In the genomic region with DNA sequence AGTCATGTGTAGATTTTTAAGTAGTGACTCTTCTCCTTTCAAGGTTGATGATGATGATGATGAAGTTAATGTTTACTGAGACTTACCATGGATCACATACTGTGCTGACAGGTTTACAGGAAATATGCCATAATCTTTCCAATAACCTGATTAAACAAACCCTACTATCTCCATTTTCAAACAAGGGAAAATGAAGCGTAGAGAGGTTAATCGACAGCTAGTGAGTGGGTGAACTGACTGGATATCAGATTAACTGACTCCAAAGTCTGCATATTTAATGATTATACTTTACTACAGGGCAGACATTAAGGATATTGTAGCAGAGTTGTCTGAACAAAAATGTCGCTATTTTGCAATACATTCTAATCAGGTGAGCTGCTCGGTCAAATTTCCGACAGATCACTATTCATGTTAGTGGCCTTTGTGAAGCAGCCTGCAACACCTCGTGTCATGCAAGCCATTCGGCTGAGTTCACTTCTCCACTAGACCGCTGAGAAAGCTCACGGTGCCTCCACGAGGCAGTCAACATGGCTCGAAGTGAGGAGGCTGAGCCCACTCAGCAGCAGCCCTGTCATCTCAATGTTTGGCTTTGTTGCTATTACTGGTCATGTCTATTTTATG, we compare ENCODE assay signal across 15 cellular contexts.
A peak's percentile ranks its signal among the peaks of the same experiment; 100 is the strongest.
DNase-seq lines count a peak whose midpoint lies in the region; ATAC-seq, FAIRE-seq and TF ChIP-seq lines count a peak whose summit lies in the region.
"Had no signal": no experiment of that assay in that cellular context is flagged by ENCODE, and none has a peak within 500 bp of the region (broad histone marks: within the 10 kb centered on the region; RNA-seq: fewer than 3 reads in every experiment).

No MANE protein-coding gene starts in this region.

- H2BK5ac ChIP-seq in mesenchymal stem cell (ENCODE audit: low read depth, low read length, poor library complexity, severe bottlenecking) = peak overlapping the region; percentile 60

- peak overlapping the region; percentile 66 to 72 for H3K27ac Mint-ChIP-seq in activated naive CD4-positive, alpha-beta T cell treated with anti-CD3 and anti-CD28 coated beads, Interleukin-2, amount 50 U/mL, for 72 hours
- H3K27ac Mint-ChIP-seq: HFFc6 had no signal

- WGBS in mesenchymal stem cell = 89% methylated on average over 9 of the region's 11 CpGs

- H3K79me1 ChIP-seq in mesenchymal stem cell (replicated peaks; ENCODE audit: low read length, poor library complexity, severe bottlenecking) = peaks cover 3% of the 10 kb centered on the region

- H3K36me3 Mint-ChIP-seq in activated naive CD4-positive, alpha-beta T cell treated with anti-CD3 and anti-CD28 coated beads, Interleukin-2, amount 50 U/mL, for 72 hours = peaks cover 0 to 28% of the 10 kb centered on the region in 2 donors

- H2BK12ac ChIP-seq in mesenchymal stem cell (ENCODE audit: low read length in 2 of 2) = no peak overlapping the region

- no peak overlapping the region for H3K14ac ChIP-seq in mesenchymal stem cell (ENCODE audit: low read length in 2 of 2)

- no peak overlapping the region for H3K18ac ChIP-seq in mesenchymal stem cell (ENCODE audit: low read depth in 1 of 2, low read length in 2 of 2)

- H3K4me3 ChIP-seq in left ventricle myocardium inferior (no peak overlapping the region), right atrium auricular region (no peak overlapping the region), mesenchymal stem cell (ENCODE audit: insufficient read depth in 1 of 2, low read depth in 1 of 2, low read length in 2 of 2) (no peak overlapping the region), uterus (no peak overlapping the region)

- H3K4me1 ChIP-seq in left ventricle myocardium inferior (no peaks in the 10 kb centered on the region), right atrium auricular region (no peaks in the 10 kb centered on the region), mesenchymal stem cell (ENCODE audit: control insufficient read depth, insufficient read depth, low read depth, low read length) (peaks cover 4% of the 10 kb centered on the region), uterus (peaks cover 0 to 8% of the 10 kb centered on the region in 2 donors)

- H3K27ac ChIP-seq in left ventricle myocardium inferior (replicated peaks) (peak overlapping the region; percentile 9), right atrium auricular region (no peak overlapping the region), mesenchymal stem cell (ENCODE audit: low read length, poor library complexity, severe bottlenecking) (peak overlapping the region; percentile 89), uterus (peak overlapping the region; percentile 78 to 80)
- H3K27ac ChIP-seq: neutrophil had no signal

- H2BK120ac ChIP-seq in mesenchymal stem cell (ENCODE audit: low read depth, low read length) = no peak overlapping the region

- intact Hi-C loops in left ventricle myocardium inferior (cut with micrococcal nuclease) (no loop called here), uterus (cut with DNase I; ENCODE audit: low total_unique reads) (no loop called here)

- TF ChIP-seq POLR2A in uterus (IDR thresholded peaks at IDR 0.05) = no peak

- peaks cover 7 to 20% of the 10 kb centered on the region in 2 donors for H3K9me3 Mint-ChIP-seq in activated naive CD4-positive, alpha-beta T cell treated with anti-CD3 and anti-CD28 coated beads, Interleukin-2, amount 50 U/mL, for 72 hours
- H3K9me3 Mint-ChIP-seq: HFFc6 had no signal

- H3K36me3 ChIP-seq in left ventricle myocardium inferior = no peaks in the 10 kb centered on the region
- H3K36me3 ChIP-seq in right atrium auricular region = no peaks in the 10 kb centered on the region
- H3K36me3 ChIP-seq in mesenchymal stem cell (ENCODE audit: control insufficient read depth in 1 of 2, insufficient read depth in 2 of 2, low read depth in 1 of 2, low read length in 2 of 2) = no peaks in the 10 kb centered on the region
- H3K36me3 ChIP-seq in uterus = no peaks in the 10 kb centered on the region
- H3K36me3 ChIP-seq: neutrophil had no signal

- no peak overlapping the region for H2BK15ac ChIP-seq in mesenchymal stem cell (ENCODE audit: low read depth, poor library complexity, severe bottlenecking)

- peak in 1 of 2 donors; percentile 41 for ATAC-seq in activated naive CD4-positive, alpha-beta T cell treated with anti-CD3 and anti-CD28 coated beads, Interleukin-2, amount 50 U/mL, for 72 hours

- H3K9me3 ChIP-seq in left ventricle myocardium inferior (replicated peaks) (peaks cover 7% of the 10 kb centered on the region), right atrium auricular region (no peaks in the 10 kb centered on the region), mesenchymal stem cell (ENCODE audit: control insufficient read depth, low read length) (no peaks in the 10 kb centered on the region), uterus (no peaks in the 10 kb centered on the region)
- H3K9me3 ChIP-seq: neutrophil had no signal

- no peak for TF ChIP-seq CTCF in left ventricle myocardium inferior (IDR thresholded peaks at IDR 0.05; ENCODE audit: borderline replicate concordance)
- TF ChIP-seq CTCF in right atrium auricular region (IDR thresholded peaks at IDR 0.05) = no peak
- TF ChIP-seq CTCF in uterus (IDR thresholded peaks at IDR 0.05) = no peak

- H3K4ac ChIP-seq in mesenchymal stem cell (ENCODE audit: low read depth in 1 of 2, low read length in 2 of 2) = no peak overlapping the region

- no peak overlapping the region for H3K9ac ChIP-seq in mesenchymal stem cell (ENCODE audit: low read length)

- no peak overlapping the region for H2AK5ac ChIP-seq in mesenchymal stem cell (ENCODE audit: low read length, severe bottlenecking)

- no peak overlapping the region for H3K23ac ChIP-seq in mesenchymal stem cell (ENCODE audit: low read length in 2 of 2)

- H2AFZ ChIP-seq in mesenchymal stem cell (ENCODE audit: low read depth, low read length) = no peak overlapping the region

- H3K4me2 ChIP-seq in mesenchymal stem cell (ENCODE audit: low read length, poor library complexity, severe bottlenecking) = peak overlapping the region; percentile 49

- DNase-seq in left ventricle myocardium inferior (no peak), right atrium auricular region (ENCODE audit: low spot score) (no peak), mesenchymal stem cell (no peak), uterus (peak; percentile 42 to 60), frontal cortex (ENCODE audit: low spot score in 2 of 2) (no peak), SHP77 treated with DMSO at 0.1 percent for 48 hours (lab: John Stamatoyannopoulos, UW) (no peak), DMS 273 (lab: John Stamatoyannopoulos, UW; ENCODE audit: unreplicated experiment) (no peak)
- no peak for DNase-seq in activated naive CD4-positive, alpha-beta T cell treated with anti-CD3 and anti-CD28 coated beads, Interleukin-2, amount 50 U/mL, for 72 hours (ENCODE audit: low spot score in 2 of 2)
- DNase-seq: anterior cingulate cortex, glutamatergic neuron, HFFc6, KG1, left ventricle myocardium superior, NCI-H1930 had no signal

- FAIRE-seq in frontal cortex (lab: Jason Lieb, UNC) = no peak

- H4K8ac ChIP-seq in mesenchymal stem cell (ENCODE audit: low read length) = no peak overlapping the region

- no peak overlapping the region for H4K91ac ChIP-seq in mesenchymal stem cell (ENCODE audit: low read length)

- H3K27me3 ChIP-seq in left ventricle myocardium inferior (ENCODE audit: low read depth) (no peaks in the 10 kb centered on the region), right atrium auricular region (no peaks in the 10 kb centered on the region), mesenchymal stem cell (ENCODE audit: control insufficient read depth in 1 of 2, insufficient read depth in 1 of 2, low read length in 2 of 2) (no peaks in the 10 kb centered on the region), uterus (no peaks in the 10 kb centered on the region)
- H3K27me3 ChIP-seq: neutrophil had no signal

Comparison
In these comparisons a context has a peak if more than half of its experiments do, and no peak if none do; other contexts are left out.
1. H3K27ac ChIP-seq: peak in left ventricle myocardium inferior (single experiment), mesenchymal stem cell (single experiment) and uterus (2 of 2); none in right atrium auricular region (0 of 2).
2. DNase-seq: peak in uterus (2 of 2); none in left ventricle myocardium inferior (single experiment), right atrium auricular region (single experiment), activated naive CD4-positive, alpha-beta T cell treated with anti-CD3 and anti-CD28 coated beads, Interleukin-2, amount 50 U/mL, for 72 hours (0 of 2), mesenchymal stem cell (single experiment), frontal cortex (0 of 2), SHP77 treated with DMSO at 0.1 percent for 48 hours (single experiment) and DMS 273 (single experiment).